Comparison of ENCODE assay signal across 8 cellular contexts in genomic region chr1:149899460-149900284, GRCh38. TPM values are rescaled to one million over a fixed set of nuclear protein-coding genes. Genes with fewer than 3 reads are reported as not detected.
DNase-seq lines count a peak whose midpoint lies in the region; ATAC-seq and TF ChIP-seq lines count a peak whose summit lies in the region.

TSS of gene BOLA1 (plus strand) at chr1:149899568. CDS start at chr1:149900060, 492 bp downstream.

- no peak for TF ChIP-seq CTCF in AG04450 (IDR thresholded peaks at IDR 0.05; ENCODE audit: low read depth, low read length)
- TF ChIP-seq CTCF in coronary artery (IDR thresholded peaks at IDR 0.05) = no peak

- no peaks in the 10 kb centered on the region for H3K27me3 ChIP-seq in AG04450 (ENCODE audit: control insufficient read depth, insufficient read depth, low read length)
- no peaks in the 10 kb centered on the region for H3K27me3 ChIP-seq in layer of hippocampus (ENCODE audit: control insufficient read depth, insufficient read depth, low read length)

- CTCF ChIA-PET in AG04450 (lab: Charles Lee) = no interaction called here

- POLR2A ChIA-PET in AG04450 (lab: Yijun Ruan, JAX) = interaction anchor here (0.6 to 2.4 kb wide), 4 partner anchors 12 to 1267 kb away, joined by 3 to 23 read pairs (median 6); a partner anchor contains a TSS

- H3K9me3 ChIP-seq in AG04450 (ENCODE audit: control insufficient read depth, insufficient read depth, low read length) = peaks cover 7% of the 10 kb centered on the region; the same call in 1 of the 2 replicates

- intact Hi-C loops in activated CD4-positive, alpha-beta T cell treated with anti-CD3 and anti-CD28 coated beads, Interleukin-2, amount 10 ng/mL, durations not matched to agents 24 days and 14 days (cut with micrococcal nuclease) = loop anchor here (1.0 to 10.0 kb wide), 4 partner anchors 11 to 265 kb away; partner anchors contain the start of genes SF3B4 and VPS45

- no peaks in the 10 kb centered on the region for H3K27me3 Mint-ChIP-seq in activated CD4-positive, alpha-beta T cell treated with anti-CD3 and anti-CD28 coated beads, Interleukin-2, amount 10 ng/mL, durations not matched to agents 24 days and 14 days

- peaks cover 21% of the 10 kb centered on the region for H3K4me1 Mint-ChIP-seq in activated CD4-positive, alpha-beta T cell treated with anti-CD3 and anti-CD28 coated beads, Interleukin-2, amount 10 ng/mL, durations not matched to agents 24 days and 14 days

- peak within 1 kb of the TSS; percentile 75 for H3K27ac ChIP-seq in AG04450 (ENCODE audit: low read depth, low read length)
- peak within 1 kb of the TSS; percentile 92 to 93 for H3K27ac ChIP-seq in coronary artery
- H3K27ac ChIP-seq in layer of hippocampus (ENCODE audit: low read depth, low read length) = peak within 1 kb of the TSS; percentile 74

- DNase-seq in AG04450 (ENCODE audit: low read depth, low spot score) (peak; percentile 70), NCI-H510A (lab: John Stamatoyannopoulos, UW) (peak; percentile 89), coronary artery (ENCODE audit: low spot score) (peak; percentile 94)
- peak; percentile 95 for DNase-seq in activated CD4-positive, alpha-beta T cell treated with anti-CD3 and anti-CD28 coated beads, Interleukin-2, amount 10 ng/mL, durations not matched to agents 24 days and 14 days
- DNase-seq in stimulated activated CD4-positive, alpha-beta T cell treated with anti-CD3 and anti-CD28 coated beads, Interleukin-1b, Interleukin-23, amount 100 ng/mL, for 4 hours (ENCODE audit: low read depth in 2 of 2) = peak; percentile 67 to 68

- ATAC-seq in GM19025 (IDR thresholded peaks at IDR 0.05; ENCODE audit: low read depth, unreplicated experiment) (peak; percentile 92), HG03378 (IDR thresholded peaks at IDR 0.05; ENCODE audit: unreplicated experiment) (peak; percentile 69)

- peaks cover 21% of the 10 kb centered on the region for H3K36me3 Mint-ChIP-seq in activated CD4-positive, alpha-beta T cell treated with anti-CD3 and anti-CD28 coated beads, Interleukin-2, amount 10 ng/mL, durations not matched to agents 24 days and 14 days (ENCODE audit: low read depth)

- peaks cover 3% of the 10 kb centered on the region for H3K9me3 Mint-ChIP-seq in activated CD4-positive, alpha-beta T cell treated with anti-CD3 and anti-CD28 coated beads, Interleukin-2, amount 10 ng/mL, durations not matched to agents 24 days and 14 days

- H3K27ac Mint-ChIP-seq in activated CD4-positive, alpha-beta T cell treated with anti-CD3 and anti-CD28 coated beads, Interleukin-2, amount 10 ng/mL, durations not matched to agents 24 days and 14 days = peak within 1 kb of the TSS; percentile 94

- peak within 1 kb of the TSS; percentile 87 for H3K4me3 Mint-ChIP-seq in activated CD4-positive, alpha-beta T cell treated with anti-CD3 and anti-CD28 coated beads, Interleukin-2, amount 10 ng/mL, durations not matched to agents 24 days and 14 days

- peak within 1 kb of the TSS; percentile 70 for H3K4me3 ChIP-seq in AG04450 (ENCODE audit: low read depth, low read length)
- peak within 1 kb of the TSS; percentile 77 for H3K4me3 ChIP-seq in coronary artery

RNA-seq across cellular contexts. Expression of gene BOLA1, which starts in this region (rescaled TPM):
- 10.1 and 11.8 TPM in 2 replicates for polyA plus RNA-seq in AG04450 (2011; rRNA removed)
- 0.69 and 1.5 TPM in 2 replicates for polyA minus RNA-seq in AG04450 (2011; rRNA and poly(A)+ RNA removed)
- 25.8 and 26.6 TPM in 2 replicates for total RNA-seq in activated CD4-positive, alpha-beta T cell treated with anti-CD3 and anti-CD28 coated beads, Interleukin-2, amount 10 ng/mL, durations not matched to agents 24 days and 14 days

Comparison
In these comparisons a context has a peak if more than half of its experiments do, and no peak if none do; other contexts are left out.
1. Peak in every context shown above with its lines: DNase-seq, ATAC-seq, H3K4me3 ChIP-seq and H3K27ac ChIP-seq.